ENCODE assay signal across 7 cellular contexts in genomic region chr16:1825381-1825863, GRCh38. TPM values are rescaled to one million over a fixed set of nuclear protein-coding genes. Genes with fewer than 3 reads are reported as not detected.
DNase-seq lines count a peak whose midpoint lies in the region; ATAC-seq lines count a peak whose summit lies in the region.

No MANE protein-coding gene starts in this region.

- H3K27me3 Mint-ChIP-seq in activated T-helper 17 cell treated with anti-CD3 and anti-CD28 coated beads, Interleukin-2, amount 50 U/mL, for 72 hours = no peaks in the 10 kb centered on the region
- H3K27me3 Mint-ChIP-seq in stimulated activated memory B cell treated with anti-CD40 and anti-IgM and Interleukin-4, amounts not matched to agents 10 μg/mL and 1 μg/mL and 100 μg/mL, for 72 hours = no peaks in the 10 kb centered on the region

- H3K9me3 ChIP-seq in HUES48 (ENCODE audit: control insufficient read depth, insufficient read depth, low read length) (no peaks in the 10 kb centered on the region), iPS-20b (ENCODE audit: insufficient read depth, low read depth, low read length) (no peaks in the 10 kb centered on the region)

- H3K27ac ChIP-seq in HUES48 (ENCODE audit: low read depth, low read length) (no peak overlapping the region), iPS-20b (ENCODE audit: low read length) (no peak overlapping the region)

- no peak overlapping the region for H3K9ac ChIP-seq in HUES48 (ENCODE audit: low read depth, low read length)
- no peak overlapping the region for H3K9ac ChIP-seq in iPS-20b (ENCODE audit: low read depth, low read length)

- H3K4me1 Mint-ChIP-seq in activated T-helper 17 cell treated with anti-CD3 and anti-CD28 coated beads, Interleukin-2, amount 50 U/mL, for 72 hours = peaks cover 14% of the 10 kb centered on the region
- peaks cover 37% of the 10 kb centered on the region for H3K4me1 Mint-ChIP-seq in stimulated activated memory B cell treated with anti-CD40 and anti-IgM and Interleukin-4, amounts not matched to agents 10 μg/mL and 1 μg/mL and 100 μg/mL, for 72 hours

- no peak for ATAC-seq in activated T-helper 17 cell treated with anti-CD3 and anti-CD28 coated beads, Interleukin-2, amount 50 U/mL, for 72 hours (replicated peaks)
- no peak for ATAC-seq in stimulated activated memory B cell treated with anti-CD40 and anti-IgM and Interleukin-4, amounts not matched to agents 10 μg/mL and 1 μg/mL and 100 μg/mL, for 72 hours
- no peak for ATAC-seq in GM21526 (IDR thresholded peaks at IDR 0.05; ENCODE audit: low FRiP score, unreplicated experiment)

- H3K36me3 Mint-ChIP-seq in activated T-helper 17 cell treated with anti-CD3 and anti-CD28 coated beads, Interleukin-2, amount 50 U/mL, for 72 hours (ENCODE audit: low read depth) = peaks cover 21% of the 10 kb centered on the region
- no peaks in the 10 kb centered on the region for H3K36me3 Mint-ChIP-seq in stimulated activated memory B cell treated with anti-CD40 and anti-IgM and Interleukin-4, amounts not matched to agents 10 μg/mL and 1 μg/mL and 100 μg/mL, for 72 hours

- H3K27ac Mint-ChIP-seq in activated T-helper 17 cell treated with anti-CD3 and anti-CD28 coated beads, Interleukin-2, amount 50 U/mL, for 72 hours = peak overlapping the region; percentile 15
- H3K27ac Mint-ChIP-seq in stimulated activated memory B cell treated with anti-CD40 and anti-IgM and Interleukin-4, amounts not matched to agents 10 μg/mL and 1 μg/mL and 100 μg/mL, for 72 hours = no peak overlapping the region

- H3K36me3 ChIP-seq in HUES48 (ENCODE audit: control insufficient read depth, insufficient read depth, low read length) = peaks cover 18% of the 10 kb centered on the region
- H3K36me3 ChIP-seq in iPS-20b (ENCODE audit: insufficient read depth, low read depth, low read length) = peaks cover 11% of the 10 kb centered on the region; the same call in 1 of the 2 replicates

- H3K4me1 ChIP-seq in HUES48 (ENCODE audit: control insufficient read depth, insufficient read depth, low read length) (peaks cover 6% of the 10 kb centered on the region; the same call in 1 of the 2 replicates), iPS-20b (ENCODE audit: insufficient read depth, low read length) (peaks cover 5% of the 10 kb centered on the region)

- no peaks in the 10 kb centered on the region for H3K9me3 Mint-ChIP-seq in activated T-helper 17 cell treated with anti-CD3 and anti-CD28 coated beads, Interleukin-2, amount 50 U/mL, for 72 hours
- no peaks in the 10 kb centered on the region for H3K9me3 Mint-ChIP-seq in stimulated activated memory B cell treated with anti-CD40 and anti-IgM and Interleukin-4, amounts not matched to agents 10 μg/mL and 1 μg/mL and 100 μg/mL, for 72 hours

- H3K4me3 ChIP-seq in HUES48 (ENCODE audit: low read depth, low read length) (peak overlapping the region; percentile 95), iPS-20b (ENCODE audit: low read length) (peak overlapping the region; percentile 68)

- H3K4me3 Mint-ChIP-seq in activated T-helper 17 cell treated with anti-CD3 and anti-CD28 coated beads, Interleukin-2, amount 50 U/mL, for 72 hours = peak overlapping the region; percentile 75
- peak overlapping the region; percentile 71 for H3K4me3 Mint-ChIP-seq in stimulated activated memory B cell treated with anti-CD40 and anti-IgM and Interleukin-4, amounts not matched to agents 10 μg/mL and 1 μg/mL and 100 μg/mL, for 72 hours

- H3K27me3 ChIP-seq in HUES48 (ENCODE audit: control insufficient read depth, insufficient read depth, low read length) (no peaks in the 10 kb centered on the region), iPS-20b (ENCODE audit: insufficient read depth, low read length) (peaks cover 8% of the 10 kb centered on the region; the same call in 1 of the 2 replicates)

- DNase-seq in EL (no peak), NCI-H524 (lab: John Stamatoyannopoulos, UW) (no peak)

RNA-seq across cellular contexts. Expression of gene HAGH, which starts 1.2 kb away (rescaled TPM):
- total RNA-seq in activated T-helper 17 cell treated with anti-CD3 and anti-CD28 coated beads, Interleukin-2, amount 50 U/mL, for 72 hours = 10 to 100 TPM; 40.9 to 42.0 TPM

RNA-seq across cellular contexts. Expression of gene FAHD1, which starts 1.6 kb away (rescaled TPM):
- total RNA-seq in activated T-helper 17 cell treated with anti-CD3 and anti-CD28 coated beads, Interleukin-2, amount 50 U/mL, for 72 hours = 10 to 100 TPM; 19.2 to 19.3 TPM

RNA-seq across cellular contexts. Expression of gene IGFALS, which starts 31.9 kb away (rescaled TPM):
- under 1 TPM; 0.13 to 0.15 TPM for total RNA-seq in activated T-helper 17 cell treated with anti-CD3 and anti-CD28 coated beads, Interleukin-2, amount 50 U/mL, for 72 hours

RNA-seq across cellular contexts. Expression of gene NUBP2, which starts 42.7 kb away (rescaled TPM):
- 10 to 100 TPM; 32.6 to 58.8 TPM for total RNA-seq in activated T-helper 17 cell treated with anti-CD3 and anti-CD28 coated beads, Interleukin-2, amount 50 U/mL, for 72 hours

RNA-seq across cellular contexts. Expression of gene SPSB3, which starts 43.1 kb away (rescaled TPM):
- 10 to 100 TPM; 20.3 to 21.1 TPM for total RNA-seq in activated T-helper 17 cell treated with anti-CD3 and anti-CD28 coated beads, Interleukin-2, amount 50 U/mL, for 72 hours
